In genomic region chr7:107170051-107170661, GRCh38 we compare ENCODE assay signal across 8 cellular contexts. TPM values are rescaled to one million over a fixed set of nuclear protein-coding genes. Genes with fewer than 3 reads are reported as not detected.
A peak's percentile ranks its signal among the peaks of the same experiment; 100 is the strongest.
DNase-seq lines count a peak whose midpoint lies in the region; ATAC-seq, FAIRE-seq and TF ChIP-seq lines count a peak whose summit lies in the region.

No MANE protein-coding gene starts in this region.

- peaks cover 26% of the 10 kb centered on the region for H3F3A ChIP-seq in GM23248 (ENCODE audit: insufficient read depth)

- no peak for TF ChIP-seq CTCF in fibroblast of villous mesenchyme (IDR thresholded peaks at IDR 0.05; ENCODE audit: insufficient read depth, low read depth, low read length)
- TF ChIP-seq CTCF in gastrocnemius medialis (IDR thresholded peaks at IDR 0.05 in 4 of 5, conservative IDR thresholded peaks at IDR 0.05 in 1 of 5), result no peak

- peaks cover 12% of the 10 kb centered on the region for H3K36me3 Mint-ChIP-seq in T-cell

- in situ Hi-C loops in GM23248 (cut with MboI) (no loop called here), gastrocnemius medialis (cut with MboI; ENCODE audit: low sequenced_read_pairs in 4 of 4) (loop anchor here in 1 of 4 donors (25.0 kb wide), 3 partner anchors 508 to 883 kb away; partner anchors contain the start of genes CCDC71L, DLD and NAMPT)

- H3K4me2 ChIP-seq in GM23248 (ENCODE audit: unreplicated experiment), result peak overlapping the region; percentile 94

- no peaks in the 10 kb centered on the region for H3K9me3 Mint-ChIP-seq in T-cell

- H3K4me3 Mint-ChIP-seq in T-cell, result peak overlapping the region; percentile 93 to 98 (median 94)

- H3K36me3 ChIP-seq in GM23248 (ENCODE audit: low read depth) (no peaks in the 10 kb centered on the region), gastrocnemius medialis (no peaks in the 10 kb centered on the region)

- no peak for FAIRE-seq in H54 (lab: Jason Lieb, UNC)
- FAIRE-seq in GM12892 (lab: Jason Lieb, UNC), result no peak

- TF ChIP-seq POLR2A in gastrocnemius medialis (IDR thresholded peaks at IDR 0.05) (no peak), H54 (IDR thresholded peaks at IDR 0.05; ENCODE audit: low read depth, low read length) (no peak), GM12892 (IDR thresholded peaks at IDR 0.05; ENCODE audit: low read depth, low read length) (no peak)

- H3K4me1 ChIP-seq in GM23248 (ENCODE audit: insufficient read depth) (peaks cover 22% of the 10 kb centered on the region), gastrocnemius medialis (peaks cover 49 to 52% of the 10 kb centered on the region in 2 donors)

- CTCF ChIA-PET in T-cell (lab: Charles Lee), result interaction anchor here (0.9 to 4.5 kb wide), 6 partner anchors 9 to 573 kb away, joined by 3 to 101 read pairs (median 3); no protein-coding TSS in a partner anchor

- WGBS in GM23248 (ENCODE audit: low coverage in 1 of 2, low lambda C conversion rate in 2 of 2, missing lambda C conversion rate in 2 of 2), 2 experiments, result 0 to 1% methylated on average over 10 of the region's 10 CpGs

- H3K27me3 ChIP-seq in GM23248 (replicated peaks; ENCODE audit: insufficient read depth) (no peaks in the 10 kb centered on the region), gastrocnemius medialis (no peaks in the 10 kb centered on the region)

- DNase-seq in GM23248 (peak; percentile 31), T-cell (no peak), fibroblast of villous mesenchyme (ENCODE audit: low read depth) (no peak), gastrocnemius medialis (no peak), H54 (ENCODE audit: insufficient read length, low spot score) (no peak), GM12892 (ENCODE audit: insufficient read length) (no peak)

- H3K9me3 ChIP-seq in GM23248 (ENCODE audit: low read depth) (no peaks in the 10 kb centered on the region), gastrocnemius medialis (no peaks in the 10 kb centered on the region)

- POLR2A ChIA-PET in T-cell (lab: Charles Lee), result interaction anchor here (0.6 to 3.7 kb wide), 13 partner anchors 10 to 721 kb away, joined by 3 to 76 read pairs (median 4); partner anchors contain the start of gene CBLL1 (in 1 of the 2)

- peaks cover 52% of the 10 kb centered on the region for H3K79me2 ChIP-seq in GM23248 (ENCODE audit: insufficient read depth)

- peaks cover 0 to 4% of the 10 kb centered on the region in 2 donors for H3K27me3 Mint-ChIP-seq in T-cell

- H3K9me2 ChIP-seq in GM23248 (ENCODE audit: insufficient read depth), result no peaks in the 10 kb centered on the region

- peak overlapping the region; percentile 98 for H3K9ac ChIP-seq in GM23248

- no peak for ATAC-seq in T-cell (replicated peaks in 1 of 4)
- no peak for ATAC-seq in gastrocnemius medialis
- ATAC-seq in GM18517 (IDR thresholded peaks at IDR 0.05; ENCODE audit: unreplicated experiment), result no peak
- ATAC-seq in GM21529 (IDR thresholded peaks at IDR 0.05; ENCODE audit: unreplicated experiment), result no peak

- intact Hi-C loops in gastrocnemius medialis (cut with DNase I; ENCODE audit: low total_unique reads), result no loop called here

- H3K27ac Mint-ChIP-seq in T-cell, result peak overlapping the region; percentile 94 to 100

- H3K4me3 ChIP-seq in GM23248, result peak overlapping the region; percentile 84
- H3K4me3 ChIP-seq in fibroblast of villous mesenchyme (ENCODE audit: low read depth, low read length), result peak overlapping the region; percentile 84
- H3K4me3 ChIP-seq in gastrocnemius medialis, result peak overlapping the region; percentile 85 to 94 (median 89)

- peak overlapping the region; percentile 14 for H2AFZ ChIP-seq in GM23248

- H4K20me1 ChIP-seq in GM23248 (ENCODE audit: insufficient read depth), result peaks cover 16% of the 10 kb centered on the region; the same call in 1 of the 2 replicates

- H3K4me1 Mint-ChIP-seq in T-cell, result peaks cover 46 to 61% (median 53%) of the 10 kb centered on the region in 3 donors

- H3K27ac ChIP-seq in GM23248 (peak overlapping the region; percentile 95), gastrocnemius medialis (peak overlapping the region; percentile 97 to 100 (median 98))

RNA-seq across cellular contexts. Expression of gene HBP1, which starts 1.4 kb away (rescaled TPM):
- total RNA-seq in GM23248 (2014; rRNA removed; shearing (Covaris generic)), result 87.5 and 102 TPM in 2 replicates
- 75.6 and 77.3 TPM in 2 replicates for polyA plus RNA-seq in GM23248 (2016; fragmentation: Nextera tagmentation; extraction: Ambion mirVana)
- total RNA-seq in T-cell (100 to 1,000 TPM in 2 of 5 donors, 10 to 100 TPM in 3; 78.6 to 211 (median 92.0) TPM), fibroblast of villous mesenchyme (53.1 and 66.9 TPM in 2 replicates), gastrocnemius medialis (100 to 1,000 TPM in 3 of 4 donors, 10 to 100 TPM in 1; 70.6 to 172 (median 143) TPM)
- 17.3 TPM for polyA plus RNA-seq in GM12892 (2012; ENCODE audit: missing spikeins)
